Comparison of ENCODE assay signal across 20 cellular contexts in the genomic region with DNA sequence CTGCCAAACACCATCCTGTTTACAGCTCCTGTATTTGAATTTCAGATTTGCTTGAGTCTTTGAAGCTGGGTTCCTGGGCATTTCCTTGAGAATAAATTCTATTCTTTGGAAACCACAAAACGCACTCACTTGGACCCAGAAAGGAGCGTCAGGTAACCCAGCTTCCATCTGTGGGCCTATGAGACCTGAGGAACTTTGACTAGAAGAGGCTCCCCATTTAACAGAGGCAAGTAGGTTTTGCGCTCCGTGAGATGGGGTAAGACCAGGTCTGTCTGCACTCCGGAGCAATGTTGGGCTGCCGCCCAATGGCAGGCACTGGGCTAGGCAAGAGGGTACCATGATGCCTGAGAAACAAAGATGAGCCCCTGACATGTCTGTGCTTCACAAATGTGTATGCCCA. TPM values are rescaled to one million over a fixed set of nuclear protein-coding genes. Genes with fewer than 3 reads are reported as not detected.
A peak's percentile ranks its signal among the peaks of the same experiment; 100 is the strongest.
DNase-seq lines count a peak whose midpoint lies in the region; ATAC-seq, FAIRE-seq and TF ChIP-seq lines count a peak whose summit lies in the region.
"Had no signal": no experiment of that assay in that cellular context is flagged by ENCODE, and none has a peak within 500 bp of the region (broad histone marks: within the 10 kb centered on the region; RNA-seq: fewer than 3 reads in every experiment).

No MANE protein-coding gene starts in this region.

- H3K4me1 ChIP-seq in CD8-positive, alpha-beta T cell (ENCODE audit: insufficient read depth, low read length), result peaks cover 39% of the 10 kb centered on the region
- H3K4me1 ChIP-seq in neuronal stem cell (ENCODE audit: control insufficient read depth in 2 of 2, insufficient read depth in 1 of 2, low read depth in 1 of 2, low read length in 2 of 2) (peaks cover 0 to 2% of the 10 kb centered on the region in 2 donors), PC-3 (ENCODE audit: insufficient read depth, low read length) (peaks cover 6% of the 10 kb centered on the region)

- H2BK12ac ChIP-seq in neuronal stem cell (ENCODE audit: low read length), result no peak overlapping the region

- no peak overlapping the region for H3K27ac ChIP-seq in CD8-positive, alpha-beta T cell (ENCODE audit: low read depth, low read length)
- H3K27ac ChIP-seq in neuronal stem cell (replicated peaks; ENCODE audit: low read length) (no peak overlapping the region), PC-3 (ENCODE audit: low read length) (no peak overlapping the region)
- H3K27ac ChIP-seq: prostate gland had no signal

- no peak overlapping the region for H4K8ac ChIP-seq in neuronal stem cell (ENCODE audit: low read depth, low read length)

- H3K18ac ChIP-seq in neuronal stem cell (ENCODE audit: low read length), result peak overlapping the region; percentile 63

- no peak overlapping the region for H4K91ac ChIP-seq in neuronal stem cell (ENCODE audit: low read depth, low read length, poor library complexity)

- no peak overlapping the region for H2BK15ac ChIP-seq in neuronal stem cell (ENCODE audit: low read length)

- no peaks in the 10 kb centered on the region for H3K36me3 ChIP-seq in CD8-positive, alpha-beta T cell (ENCODE audit: insufficient read depth, low read length)
- H3K36me3 ChIP-seq in neuronal stem cell (replicated peaks in 1 of 2; ENCODE audit: control insufficient read depth in 2 of 2, insufficient read depth in 2 of 2, low read length in 2 of 2) (no peaks in the 10 kb centered on the region), PC-3 (ENCODE audit: low read depth, low read length) (no peaks in the 10 kb centered on the region)
- H3K36me3 ChIP-seq: prostate gland had no signal

- CTCF ChIA-PET in CD8-positive, alpha-beta T cell (lab: Charles Lee), result interaction anchor here (0.6 to 10.3 kb wide), 25 partner anchors 9 to 561 kb away, joined by 3 to 124 read pairs (median 4); partner anchors contain the start of gene SH3RF3
- CTCF ChIA-PET in PC-3 (lab: Charles Lee), result no interaction called here

- H3K9ac ChIP-seq in neuronal stem cell (ENCODE audit: low read depth, low read length, poor library complexity), result no peak overlapping the region
- no peak overlapping the region for H3K9ac ChIP-seq in PC-3 (ENCODE audit: low read length)

- H2BK120ac ChIP-seq in neuronal stem cell (ENCODE audit: low read depth, low read length), result no peak overlapping the region

- POLR2A ChIA-PET in CD8-positive, alpha-beta T cell (lab: Charles Lee), result interaction anchor here (1.1 to 1.5 kb wide), 4 partner anchors 10 to 45 kb away, joined by 3 to 9 read pairs (median 5); no protein-coding TSS in a partner anchor
- POLR2A ChIA-PET in PC-3 (lab: Charles Lee; ENCODE audit: unreplicated experiment), result no interaction called here

- H3K9me2 ChIP-seq in PC-3 (replicated peaks; ENCODE audit: low read length), result no peaks in the 10 kb centered on the region

- H3K79me1 ChIP-seq in neuronal stem cell (ENCODE audit: low read depth, low read length), result no peaks in the 10 kb centered on the region

- H3K4me3 Mint-ChIP-seq in CD8-positive, alpha-beta T cell, result peak overlapping the region; percentile 85
- peak overlapping the region; percentile 18 for H3K4me3 Mint-ChIP-seq in activated CD4-positive, alpha-beta T cell treated with anti-CD3 and anti-CD28 coated beads, Interleukin-2, amount 10 ng/mL, durations not matched to agents 24 days and 14 days
- H3K4me3 Mint-ChIP-seq: WTC11 had no signal

- H2BK5ac ChIP-seq in neuronal stem cell (ENCODE audit: low read length), result no peak overlapping the region

- peak overlapping the region; percentile 30 for H3K4me3 ChIP-seq in CD8-positive, alpha-beta T cell (ENCODE audit: low read depth, low read length)
- H3K4me3 ChIP-seq in neuronal stem cell (ENCODE audit: low read length in 2 of 2), result no peak overlapping the region
- no peak overlapping the region for H3K4me3 ChIP-seq in PC-3 (ENCODE audit: low read length)
- H3K4me3 ChIP-seq: prostate gland, smooth muscle cell had no signal

- no peaks in the 10 kb centered on the region for H3K9me3 ChIP-seq in CD8-positive, alpha-beta T cell (ENCODE audit: low read length)
- no peaks in the 10 kb centered on the region for H3K9me3 ChIP-seq in neuronal stem cell (replicated peaks in 1 of 2; ENCODE audit: control insufficient read depth in 2 of 2, insufficient read depth in 1 of 2, low read depth in 1 of 2, low read length in 2 of 2)
- no peaks in the 10 kb centered on the region for H3K9me3 ChIP-seq in PC-3 (ENCODE audit: low read length)
- H3K9me3 ChIP-seq: prostate gland had no signal

- peak; percentile 70 for ATAC-seq in CD8-positive, alpha-beta T cell
- peak; percentile 73 for ATAC-seq in activated naive CD4-positive, alpha-beta T cell treated with anti-CD3 and anti-CD28 coated beads, Interleukin-2, amount 50 U/mL, for 72 hours
- no peak for ATAC-seq in PC-3
- ATAC-seq: esophagus mucosa, Right ventricle myocardium inferior, WTC11 had no signal

- H3K9me3 Mint-ChIP-seq in CD8-positive, alpha-beta T cell, result no peaks in the 10 kb centered on the region
- no peaks in the 10 kb centered on the region for H3K9me3 Mint-ChIP-seq in activated CD4-positive, alpha-beta T cell treated with anti-CD3 and anti-CD28 coated beads, Interleukin-2, amount 10 ng/mL, durations not matched to agents 24 days and 14 days
- no peaks in the 10 kb centered on the region for H3K9me3 Mint-ChIP-seq in activated naive CD4-positive, alpha-beta T cell treated with anti-CD3 and anti-CD28 coated beads, Interleukin-2, amount 50 U/mL, for 72 hours
- H3K9me3 Mint-ChIP-seq: WTC11 had no signal

- peak in 1 of 7 experiments; percentile 59 for DNase-seq in CD8-positive, alpha-beta T cell
- peak; percentile 69 for DNase-seq in activated CD4-positive, alpha-beta T cell treated with anti-CD3 and anti-CD28 coated beads, Interleukin-2, amount 10 ng/mL, durations not matched to agents 24 days and 14 days
- DNase-seq in activated naive CD4-positive, alpha-beta T cell treated with anti-CD3 and anti-CD28 coated beads, Interleukin-2, amount 50 U/mL, for 72 hours (ENCODE audit: low spot score in 2 of 2), result peak in 1 of 2 donors; percentile 42
- DNase-seq in neuronal stem cell (ENCODE audit: low spot score), result no peak
- no peak for DNase-seq in epidermal melanocyte (ENCODE audit: insufficient read length, low spot score)
- DNase-seq in urothelium cell line (ENCODE audit: low spot score), result no peak
- no peak for DNase-seq in activated CD4-positive, CD25-positive, alpha-beta regulatory T cell (lab: John Stamatoyannopoulos, UW)
- DNase-seq in PC-3, result no peak
- DNase-seq: Calu3, dermis blood vessel endothelial cell, GDM1, glutamatergic neuron, Karpas-422, NCI-H1105 treated with DMSO at 0.1 percent for 48 hours had no signal

- BruUV-seq in PC-3 (replicated peaks; lab: Mats Ljungman, UMichigan), result no TSS peak

- no peak for TF ChIP-seq CTCF in CD8-positive, alpha-beta T cell (IDR thresholded peaks at IDR 0.05)
- TF ChIP-seq CTCF in PC-3 (conservative IDR thresholded peaks at IDR 0.05; ENCODE audit: low read depth, low read length), result no peak

- intact Hi-C loops in CD8-positive, alpha-beta T cell (cut with DNase I, micrococcal nuclease), result loop anchor here (5.0 to 10.0 kb wide), 3 partner anchors 75 to 528 kb away; partner anchors contain the start of gene CCDC138 (in 1 of the 2)
- intact Hi-C loops in activated CD4-positive, alpha-beta T cell treated with anti-CD3 and anti-CD28 coated beads, Interleukin-2, amount 10 ng/mL, durations not matched to agents 24 days and 14 days (cut with micrococcal nuclease), result loop anchor here (5.0 kb wide), 1 partner anchor 200 kb away; the partner anchor contains the start of gene CCDC138
- intact Hi-C loops in PC-3 (cut with micrococcal nuclease), result no loop called here

- WGBS in neuronal stem cell (ENCODE audit: extremely low coverage in 2 of 2, insufficient read length in 2 of 2, insufficient replicate concordance in 1 of 2), 2 donors, result no CpG with 5 or more reads among the region's 6 CpGs

- no peak overlapping the region for H2AK5ac ChIP-seq in neuronal stem cell (ENCODE audit: low read depth, low read length)

- H3K27ac Mint-ChIP-seq in CD8-positive, alpha-beta T cell, result peak overlapping the region; percentile 88
- no peak overlapping the region for H3K27ac Mint-ChIP-seq in activated CD4-positive, alpha-beta T cell treated with anti-CD3 and anti-CD28 coated beads, Interleukin-2, amount 10 ng/mL, durations not matched to agents 24 days and 14 days
- H3K27ac Mint-ChIP-seq in activated naive CD4-positive, alpha-beta T cell treated with anti-CD3 and anti-CD28 coated beads, Interleukin-2, amount 50 U/mL, for 72 hours, result peak overlapping the region in 1 of 2 donors; percentile 87
- H3K27ac Mint-ChIP-seq: WTC11 had no signal

- no peaks in the 10 kb centered on the region for H3K36me3 Mint-ChIP-seq in CD8-positive, alpha-beta T cell
- H3K36me3 Mint-ChIP-seq in activated CD4-positive, alpha-beta T cell treated with anti-CD3 and anti-CD28 coated beads, Interleukin-2, amount 10 ng/mL, durations not matched to agents 24 days and 14 days (ENCODE audit: low read depth), result no peaks in the 10 kb centered on the region
- no peaks in the 10 kb centered on the region for H3K36me3 Mint-ChIP-seq in activated naive CD4-positive, alpha-beta T cell treated with anti-CD3 and anti-CD28 coated beads, Interleukin-2, amount 50 U/mL, for 72 hours
- H3K36me3 Mint-ChIP-seq: WTC11 had no signal

- H3K4me2 ChIP-seq in neuronal stem cell (ENCODE audit: insufficient read depth, low read length, poor library complexity, severe bottlenecking), result no peak overlapping the region
- no peak overlapping the region for H3K4me2 ChIP-seq in PC-3 (ENCODE audit: low read length)
- H3K4me2 ChIP-seq: smooth muscle cell had no signal

- H3K23ac ChIP-seq in neuronal stem cell (ENCODE audit: low read depth, low read length, poor library complexity), result no peak overlapping the region

- H4K20me1 ChIP-seq in PC-3 (ENCODE audit: low read length), result no peaks in the 10 kb centered on the region

- H3K4me1 Mint-ChIP-seq in CD8-positive, alpha-beta T cell (ENCODE audit: low read depth), result peaks cover 78% of the 10 kb centered on the region
- peaks cover 23% of the 10 kb centered on the region for H3K4me1 Mint-ChIP-seq in activated CD4-positive, alpha-beta T cell treated with anti-CD3 and anti-CD28 coated beads, Interleukin-2, amount 10 ng/mL, durations not matched to agents 24 days and 14 days
- H3K4me1 Mint-ChIP-seq: WTC11 had no signal

- no peaks in the 10 kb centered on the region for H3K27me3 ChIP-seq in CD8-positive, alpha-beta T cell (ENCODE audit: insufficient read depth, low read length)
- H3K27me3 ChIP-seq in neuronal stem cell (ENCODE audit: control insufficient read depth in 3 of 3, insufficient read depth in 3 of 3, low read depth in 1 of 3, low read length in 3 of 3) (peaks cover 0 to 24% (median 2%) of the 10 kb centered on the region in 3 experiments), PC-3 (ENCODE audit: low read length) (no peaks in the 10 kb centered on the region)

- no peak overlapping the region for H2AFZ ChIP-seq in neuronal stem cell (ENCODE audit: low read length)
- no peak overlapping the region for H2AFZ ChIP-seq in PC-3 (ENCODE audit: low read length)

- FAIRE-seq in urothelium cell line (lab: Jason Lieb, UNC), result no peak
- FAIRE-seq: GM12891 had no signal

- no peak overlapping the region for H3K4ac ChIP-seq in neuronal stem cell (ENCODE audit: low read length)

- no peaks in the 10 kb centered on the region for H3K27me3 Mint-ChIP-seq in CD8-positive, alpha-beta T cell (ENCODE audit: low read depth)
- H3K27me3 Mint-ChIP-seq in activated CD4-positive, alpha-beta T cell treated with anti-CD3 and anti-CD28 coated beads, Interleukin-2, amount 10 ng/mL, durations not matched to agents 24 days and 14 days, result peaks cover 24% of the 10 kb centered on the region

- no peaks in the 10 kb centered on the region for H3K79me2 ChIP-seq in PC-3 (ENCODE audit: low read length)

- no peaks in the 10 kb centered on the region for H3F3A ChIP-seq in PC-3 (ENCODE audit: low read length, unreplicated experiment)

- H3K14ac ChIP-seq in neuronal stem cell (ENCODE audit: low read length), result no peak overlapping the region

RNA-seq across cellular contexts. Expression of gene EDAR, which starts 1.9 kb away (rescaled TPM):
- total RNA-seq in CD8-positive, alpha-beta T cell, result 1 to 10 TPM; 1.6 to 2.0 TPM
- 0.56 and 0.62 TPM in 2 replicates for total RNA-seq in activated CD4-positive, alpha-beta T cell treated with anti-CD3 and anti-CD28 coated beads, Interleukin-2, amount 10 ng/mL, durations not matched to agents 24 days and 14 days
- total RNA-seq in activated naive CD4-positive, alpha-beta T cell treated with anti-CD3 and anti-CD28 coated beads, Interleukin-2, amount 50 U/mL, for 72 hours, result under 1 TPM; 0.43 to 0.46 TPM
- polyA plus RNA-seq in neuronal stem cell (2013, experiment 1 of 2), result not detected
- not detected for polyA plus RNA-seq in neuronal stem cell (2013, experiment 2 of 2)
- total RNA-seq in PC-3 (2014; rRNA removed), result 0.04 TPM in 1 of 2 replicates, not detected in the other
- total RNA-seq: Calu3, dermis blood vessel endothelial cell, WTC11 had no signal
- polyA plus RNA-seq: smooth muscle cell had no signal
